ENCODE assay signal across 8 cellular contexts in genomic region chr14:103561381-103562134, GRCh38. TPM values are rescaled to one million over a fixed set of nuclear protein-coding genes. Genes with fewer than 3 reads are reported as not detected.
A peak's percentile ranks its signal among the peaks of the same experiment; 100 is the strongest.
DNase-seq lines count a peak whose midpoint lies in the region; ATAC-seq and TF ChIP-seq lines count a peak whose summit lies in the region.

No MANE protein-coding gene starts in this region.

- no peaks in the 10 kb centered on the region for H3K9me3 Mint-ChIP-seq in immature natural killer cell

- in situ Hi-C loops in astrocyte of the cerebellum (cut with HindIII; ENCODE audit: low sequenced_read_pairs) = no loop called here

- H3K4me1 Mint-ChIP-seq in immature natural killer cell = peaks cover 64 to 68% of the 10 kb centered on the region in 2 donors

- peak; percentile 23 for DNase-seq in activated gamma-delta T cell treated with Interleukin-2 at 50 U/mL for 16 hours
- no peak for DNase-seq in activated gamma-delta T cell (lab: John Stamatoyannopoulos, UW)
- DNase-seq in OCI-M1 (lab: John Stamatoyannopoulos, UW) = peak; percentile 22
- DNase-seq in astrocyte of the cerebellum (ENCODE audit: low read depth) = peak; percentile 32
- DNase-seq in immature natural killer cell = no peak
- peak; percentile 56 for DNase-seq in stimulated activated CD4-positive, alpha-beta T cell treated with anti-CD3 and anti-CD28 coated beads, Interleukin-1b, Interleukin-23, amount 100 ng/mL, for 48 hours
- DNase-seq in NCI-H1048 (lab: John Stamatoyannopoulos, UW) = no peak

- H3K27ac Mint-ChIP-seq in immature natural killer cell = peak overlapping the region; percentile 84 to 94 (median 92)

- peak; percentile 5 for ATAC-seq in HG03025 (IDR thresholded peaks at IDR 0.05; ENCODE audit: low FRiP score, unreplicated experiment)

- peak overlapping the region; percentile 87 to 96 (median 92) for H3K4me3 Mint-ChIP-seq in immature natural killer cell

- TF ChIP-seq CTCF in astrocyte of the cerebellum (IDR thresholded peaks at IDR 0.05; ENCODE audit: low read depth, low read length, missing control alignments) = peak; percentile 2

- H3K36me3 Mint-ChIP-seq in immature natural killer cell = peaks cover 0 to 6% (median 0%) of the 10 kb centered on the region in 3 donors

- peak overlapping the region; percentile 95 for H3K4me3 ChIP-seq in astrocyte of the cerebellum (ENCODE audit: low read depth, low read length)

- peaks cover 4 to 10% (median 6%) of the 10 kb centered on the region in 3 donors for H3K27me3 Mint-ChIP-seq in immature natural killer cell (ENCODE audit: low read depth in 3 of 3)

RNA-seq across cellular contexts. Expression of gene BAG5, which starts 0.9 kb away (rescaled TPM):
- 10 to 100 TPM; 23.5 to 58.7 (median 36.5) TPM for polyA plus RNA-seq in immature natural killer cell

RNA-seq across cellular contexts. Expression of gene COA8, which starts 1.2 kb away (rescaled TPM):
- polyA plus RNA-seq in immature natural killer cell = 10 to 100 TPM; 60.6 to 87.5 (median 64.5) TPM

RNA-seq across cellular contexts. Expression of gene TRMT61A, which starts 32.6 kb away (rescaled TPM):
- polyA plus RNA-seq in immature natural killer cell = 1 to 10 TPM; 1.4 to 7.7 (median 5.0) TPM

RNA-seq across cellular contexts. Expression of gene CKB, which starts 38.9 kb away (rescaled TPM):
- 1 to 10 TPM in 2 of 3 donors, under 1 TPM in 1; 0.34 to 1.6 (median 1.1) TPM for polyA plus RNA-seq in immature natural killer cell

Comparison
In these comparisons a context has a peak if more than half of its experiments do, and no peak if none do; other contexts are left out.
1. DNase-seq: peak in activated gamma-delta T cell treated with Interleukin-2 at 50 U/mL for 16 hours (single experiment), OCI-M1 (single experiment), astrocyte of the cerebellum (single experiment) and stimulated activated CD4-positive, alpha-beta T cell treated with anti-CD3 and anti-CD28 coated beads, Interleukin-1b, Interleukin-23, amount 100 ng/mL, for 48 hours (single experiment); none in activated gamma-delta T cell (single experiment), immature natural killer cell (0 of 3) and NCI-H1048 (single experiment).